9 cellular contexts compared by ENCODE assay signal in genomic region chr6:166435574-166435973, GRCh38. TPM values are rescaled to one million over a fixed set of nuclear protein-coding genes. Genes with fewer than 3 reads are reported as not detected.
DNase-seq lines count a peak whose midpoint lies in the region; ATAC-seq and TF ChIP-seq lines count a peak whose summit lies in the region.
"Had no signal": no experiment of that assay in that cellular context is flagged by ENCODE, and none has a peak within 500 bp of the region (broad histone marks: within the 10 kb centered on the region; RNA-seq: fewer than 3 reads in every experiment).

No MANE protein-coding gene starts in this region.

- H3K9me3 ChIP-seq in gastrocnemius medialis, result no peaks in the 10 kb centered on the region

- H3K4me1 ChIP-seq in gastrocnemius medialis, result no peaks in the 10 kb centered on the region

- no peak overlapping the region for H3K4me3 ChIP-seq in NB4 (ENCODE audit: low read depth, low read length)
- no peak overlapping the region for H3K4me3 ChIP-seq in gastrocnemius medialis

- TF ChIP-seq CTCF in NB4 (IDR thresholded peaks at IDR 0.05; ENCODE audit: low read depth, low read length) (peak; percentile 30), gastrocnemius medialis (IDR thresholded peaks at IDR 0.05 in 4 of 5, conservative IDR thresholded peaks at IDR 0.05 in 1 of 5) (no peak)

- H3K27ac ChIP-seq in angular gyrus (ENCODE audit: low read depth, low read length) (peak overlapping the region; percentile 5), gastrocnemius medialis (no peak overlapping the region)
- H3K27ac ChIP-seq: WERI-Rb-1 had no signal

- no peak for TF ChIP-seq POLR2A in NB4 (IDR thresholded peaks at IDR 0.05; ENCODE audit: extremely low read depth, insufficient read length)
- no peak for TF ChIP-seq POLR2A in gastrocnemius medialis (IDR thresholded peaks at IDR 0.05)

- no peaks in the 10 kb centered on the region for H3K27me3 ChIP-seq in gastrocnemius medialis

- DNase-seq in NB4 (ENCODE audit: low read depth) (peak; percentile 47), gastrocnemius medialis (peak; percentile 29 to 30), ecto neural progenitor cell (ENCODE audit: low spot score) (no peak), NCI-H1694 (lab: John Stamatoyannopoulos, UW) (no peak), head of caudate nucleus (no peak)
- DNase-seq: effector CD8-positive, alpha-beta T cell; WERI-Rb-1 had no signal

- ATAC-seq in GM18907 (IDR thresholded peaks at IDR 0.05; ENCODE audit: unreplicated experiment) (peak; percentile 57), gastrocnemius medialis (no peak)

- in situ Hi-C loops in gastrocnemius medialis (cut with MboI; ENCODE audit: low sequenced_read_pairs in 4 of 4), result no loop called here

- intact Hi-C loops in gastrocnemius medialis (cut with DNase I; ENCODE audit: low total_unique reads) (no loop called here), head of caudate nucleus (cut with DNase I) (no loop called here)

- peaks cover 0 to 24% of the 10 kb centered on the region in 2 donors for H3K36me3 ChIP-seq in gastrocnemius medialis

RNA-seq across cellular contexts. Expression of gene MPC1, which starts 52.8 kb away (rescaled TPM):
- 100 to 1,000 TPM in 1 of 4 donors, 10 to 100 TPM in 3; 75.0 to 127 (median 97.4) TPM for total RNA-seq in gastrocnemius medialis

Comparison
In these comparisons a context has a peak if more than half of its experiments do, and no peak if none do; other contexts are left out.
1. DNase-seq: peak in NB4 (single experiment) and gastrocnemius medialis (2 of 2); none in ecto neural progenitor cell (single experiment), NCI-H1694 (single experiment) and head of caudate nucleus (0 of 42).